ENCODE assay signal across 19 cellular contexts in genomic region chr7:510782-511281, GRCh38. TPM values are rescaled to one million over a fixed set of nuclear protein-coding genes. Genes with fewer than 3 reads are reported as not detected.
DNase-seq lines count a peak whose midpoint lies in the region; ATAC-seq and TF ChIP-seq lines count a peak whose summit lies in the region.
"Had no signal": no experiment of that assay in that cellular context is flagged by ENCODE, and none has a peak within 500 bp of the region (broad histone marks: within the 10 kb centered on the region; RNA-seq: fewer than 3 reads in every experiment).

No MANE protein-coding gene starts in this region.

- TF ChIP-seq CTCF in RWPE1 (conservative IDR thresholded peaks at IDR 0.05; ENCODE audit: low read depth), result no peak
- TF ChIP-seq CTCF in gastroesophageal sphincter (IDR thresholded peaks at IDR 0.05), result no peak
- no peak for TF ChIP-seq CTCF in right lobe of liver (IDR thresholded peaks at IDR 0.05)
- TF ChIP-seq CTCF in sigmoid colon (IDR thresholded peaks at IDR 0.05), result no peak

- DNase-seq in RWPE1 (ENCODE audit: low spot score) (no peak), right lobe of liver (peak in 2 of 3 donors; percentile 13 to 46), sigmoid colon (peak; percentile 57)
- DNase-seq: COR-L47, DMS153, EL, H7, Kasumi-1, NCI-H1105 treated with DMSO at 0.1 percent for 48 hours, NCI-H187, NCI-H2171 treated with DMSO at 0.1 percent for 48 hours, NCI-H510A, NCI-H82 had no signal

- H3K9me3 ChIP-seq in gastroesophageal sphincter, result no peaks in the 10 kb centered on the region
- no peaks in the 10 kb centered on the region for H3K9me3 ChIP-seq in right lobe of liver
- no peaks in the 10 kb centered on the region for H3K9me3 ChIP-seq in sigmoid colon
- H3K9me3 ChIP-seq: Peyer's patch had no signal

- peak overlapping the region; percentile 98 for H3K27ac ChIP-seq in RWPE1
- H3K27ac ChIP-seq in gastroesophageal sphincter, result peak overlapping the region in 3 of 4 donors; percentile 27 to 98 (median 96)
- no peak overlapping the region for H3K27ac ChIP-seq in right lobe of liver
- H3K27ac ChIP-seq in sigmoid colon, result no peak overlapping the region
- H3K27ac ChIP-seq: Peyer's patch had no signal

- no peak for TF ChIP-seq EP300 in gastroesophageal sphincter (IDR thresholded peaks at IDR 0.05)
- TF ChIP-seq EP300 in sigmoid colon (IDR thresholded peaks at IDR 0.05), result no peak

- H3K4me1 ChIP-seq in gastroesophageal sphincter (peaks cover 0 to 55% (median 13%) of the 10 kb centered on the region in 3 donors), right lobe of liver (no peaks in the 10 kb centered on the region), sigmoid colon (peaks cover 0 to 39% (median 36%) of the 10 kb centered on the region in 4 donors)

- no peak for ATAC-seq in gastroesophageal sphincter
- ATAC-seq in right lobe of liver, result no peak
- ATAC-seq in HG03135 (IDR thresholded peaks at IDR 0.05; ENCODE audit: unreplicated experiment), result no peak
- ATAC-seq in GM19395 (IDR thresholded peaks at IDR 0.05; ENCODE audit: unreplicated experiment), result no peak
- ATAC-seq in GM19023 (IDR thresholded peaks at IDR 0.05; ENCODE audit: unreplicated experiment), result no peak
- no peak for ATAC-seq in GM18867 (IDR thresholded peaks at IDR 0.05; ENCODE audit: unreplicated experiment)

- H3K27me3 ChIP-seq in gastroesophageal sphincter (no peaks in the 10 kb centered on the region), right lobe of liver (no peaks in the 10 kb centered on the region), sigmoid colon (no peaks in the 10 kb centered on the region)
- H3K27me3 ChIP-seq: Peyer's patch had no signal

- 74% methylated on average over 18 of the region's 25 CpGs; no CpG with 5 or more reads in 1 of the 2 donors for WGBS in gastroesophageal sphincter (ENCODE audit: low coverage in 1 of 2), 2 donors
- WGBS in right lobe of liver (ENCODE audit: insufficient coverage, low coverage, low lambda C conversion rate, missing lambda C conversion rate), result 80% methylated on average over 1 of the region's 25 CpGs
- 85 to 88% methylated on average over 25 of the region's 25 CpGs for WGBS in sigmoid colon, 2 donors

- intact Hi-C loops in right lobe of liver (cut with DNase I), result no loop called here
- intact Hi-C loops in sigmoid colon (cut with DNase I), result loop anchor here (10.0 kb wide), 2 partner anchors 364 to 1024 kb away; partner anchors contain the start of genes GET4 and MAFK

- H3K4me3 ChIP-seq in gastroesophageal sphincter (no peak overlapping the region), right lobe of liver (no peak overlapping the region), sigmoid colon (no peak overlapping the region)
- H3K4me3 ChIP-seq: Peyer's patch had no signal

- H3K36me3 ChIP-seq in gastroesophageal sphincter (peaks cover 0 to 66% of the 10 kb centered on the region in 2 donors), right lobe of liver (no peaks in the 10 kb centered on the region), sigmoid colon (peaks cover 8 to 56% (median 16%) of the 10 kb centered on the region in 4 donors)

- POLR2A ChIA-PET in RWPE1 (lab: Yijun Ruan, JAX; ENCODE audit: low non-redundant PET), result no interaction called here

- CTCF ChIA-PET in RWPE1 (lab: Yijun Ruan, JAX), result no interaction called here

- no peak for TF ChIP-seq POLR2A in gastroesophageal sphincter (IDR thresholded peaks at IDR 0.05)
- no peak for TF ChIP-seq POLR2A in right lobe of liver (IDR thresholded peaks at IDR 0.05)
- no peak for TF ChIP-seq POLR2A in sigmoid colon (IDR thresholded peaks at IDR 0.05)

RNA-seq across cellular contexts. Expression of gene PDGFA, which starts 8.8 kb away (rescaled TPM):
- total RNA-seq in gastroesophageal sphincter (100 to 1,000 TPM in 2 of 4 donors, 10 to 100 TPM in 2; 66.0 to 162 (median 120) TPM), right lobe of liver (10 to 100 TPM in 3 of 6 experiments, 1 to 10 TPM in 3; 2.3 to 20.9 (median 8.4) TPM), sigmoid colon (10 to 100 TPM; 33.9 to 38.5 (median 36.9) TPM)
- polyA plus RNA-seq in sigmoid colon, result 10 to 100 TPM; 19.7 to 21.6 (median 20.0) TPM

Comparison
In these comparisons a context has a peak if more than half of its experiments do, and no peak if none do; other contexts are left out.
1. H3K27ac ChIP-seq: peak in RWPE1 (single experiment) and gastroesophageal sphincter (3 of 4); none in right lobe of liver (0 of 3) and sigmoid colon (0 of 4).